18 cellular contexts compared by ENCODE assay signal in genomic region chr13:113745059-113745458, GRCh38. TPM values are rescaled to one million over a fixed set of nuclear protein-coding genes. Genes with fewer than 3 reads are reported as not detected.
DNase-seq lines count a peak whose midpoint lies in the region; ATAC-seq and TF ChIP-seq lines count a peak whose summit lies in the region.
"Had no signal": no experiment of that assay in that cellular context is flagged by ENCODE, and none has a peak within 500 bp of the region (broad histone marks: within the 10 kb centered on the region; RNA-seq: fewer than 3 reads in every experiment).

No MANE protein-coding gene starts in this region.

- no peaks in the 10 kb centered on the region for H3K36me3 ChIP-seq in heart left ventricle
- H3K36me3 ChIP-seq in BLaER1 treated with 17β-estradiol and CSF1 and Interleukin-3, amounts not matched to agents 10 nM and 100 nM: no peaks in the 10 kb centered on the region

- no peak overlapping the region for H3K27ac ChIP-seq in heart left ventricle
- no peak overlapping the region for H3K27ac ChIP-seq in BLaER1 treated with 17β-estradiol and CSF1 and Interleukin-3, amounts not matched to agents 10 nM and 100 nM

- peaks cover 10% of the 10 kb centered on the region for H3K27me3 Mint-ChIP-seq in glutamatergic neuron (ENCODE audit: unreplicated experiment)

- H3K9me3 Mint-ChIP-seq in glutamatergic neuron (ENCODE audit: unreplicated experiment): peaks cover 8% of the 10 kb centered on the region
- H3K9me3 Mint-ChIP-seq: CD14-positive monocyte; CD4-positive, alpha-beta T cell; CD8-positive, alpha-beta memory T cell; GM23338; H9; HFFc6 had no signal

- peak overlapping the region; percentile 18 for H3K4me3 Mint-ChIP-seq in glutamatergic neuron (ENCODE audit: unreplicated experiment)
- H3K4me3 Mint-ChIP-seq: CD4-positive, alpha-beta T cell; CD8-positive, alpha-beta memory T cell; GM23338; H9; HFFc6 had no signal

- H3K4me1 Mint-ChIP-seq in glutamatergic neuron (ENCODE audit: low read depth, unreplicated experiment): peaks cover 15% of the 10 kb centered on the region

- ATAC-seq in Right ventricle myocardium inferior (no peak), heart left ventricle (no peak), GM21423 (IDR thresholded peaks at IDR 0.05; ENCODE audit: unreplicated experiment) (no peak)
- ATAC-seq: GM12878, GM23338 had no signal

- H3K27me3 ChIP-seq in heart left ventricle: peaks cover 0 to 7% (median 0%) of the 10 kb centered on the region in 9 donors
- H3K27me3 ChIP-seq in BLaER1 treated with 17β-estradiol and CSF1 and Interleukin-3, amounts not matched to agents 10 nM and 100 nM: peaks cover 7 to 58% (median 24%) of the 10 kb centered on the region in 11 experiments; a peak in 21 of 22 replicates

- peak; percentile 27 for DNase-seq in Right ventricle myocardium inferior (ENCODE audit: missing footprints)
- no peak for DNase-seq in heart left ventricle
- no peak for DNase-seq in glutamatergic neuron
- DNase-seq in posterior vena cava (ENCODE audit: low spot score): peak; percentile 50
- no peak for DNase-seq in anterior cingulate cortex (lab: John Stamatoyannopoulos, UW)
- DNase-seq in NCI-H2227 treated with DMSO at 0.1 percent for 48 hours (lab: John Stamatoyannopoulos, UW): no peak
- DNase-seq: CD4-positive, alpha-beta T cell; DMS 273 treated with DMSO at 0.1 percent for 48 hours; EL; GDM1; H9; HFFc6 had no signal

- no peak overlapping the region for H3K4me3 ChIP-seq in heart left ventricle
- H3K4me3 ChIP-seq in BLaER1 treated with 17β-estradiol and CSF1 and Interleukin-3, amounts not matched to agents 10 nM and 100 nM: no peak overlapping the region
- H3K4me3 ChIP-seq: GM12878, GM23338 had no signal

- H3K27ac Mint-ChIP-seq in glutamatergic neuron (ENCODE audit: unreplicated experiment): peak overlapping the region; percentile 13
- H3K27ac Mint-ChIP-seq: CD4-positive, alpha-beta T cell; CD8-positive, alpha-beta memory T cell; GM23338; H9; HFFc6 had no signal

- 92 to 98% (median 95%) methylated on average over 9 of the region's 9 CpGs for WGBS in heart left ventricle, 4 donors

- TF ChIP-seq POLR2A in heart left ventricle (IDR thresholded peaks at IDR 0.05): no peak

- no peaks in the 10 kb centered on the region for H3K9me3 ChIP-seq in heart left ventricle
- no peaks in the 10 kb centered on the region for H3K9me3 ChIP-seq in BLaER1 treated with 17β-estradiol and CSF1 and Interleukin-3, amounts not matched to agents 10 nM and 100 nM (replicated peaks in 1 of 11)

- peak overlapping the region in 6 of 11 experiments; percentile 76 to 97 (median 92); a peak in 8 of 22 replicates for H3K4me2 ChIP-seq in BLaER1 treated with 17β-estradiol and CSF1 and Interleukin-3, amounts not matched to agents 10 nM and 100 nM
- H3K4me2 ChIP-seq: GM23338 had no signal

- peaks cover 0 to 68% (median 24%) of the 10 kb centered on the region in 11 experiments; a peak in 18 of 22 replicates for H4K20me1 ChIP-seq in BLaER1 treated with 17β-estradiol and CSF1 and Interleukin-3, amounts not matched to agents 10 nM and 100 nM

- peaks cover 0 to 17% (median 0%) of the 10 kb centered on the region in 12 donors for H3K4me1 ChIP-seq in heart left ventricle
- peaks cover 45 to 61% (median 48%) of the 10 kb centered on the region in 10 experiments for H3K4me1 ChIP-seq in BLaER1 treated with 17β-estradiol and CSF1 and Interleukin-3, amounts not matched to agents 10 nM and 100 nM

- no peaks in the 10 kb centered on the region for H3K36me3 Mint-ChIP-seq in glutamatergic neuron (ENCODE audit: unreplicated experiment)
- H3K36me3 Mint-ChIP-seq: CD14-positive monocyte; CD8-positive, alpha-beta memory T cell had no signal

- H3K9ac ChIP-seq in BLaER1 treated with 17β-estradiol and CSF1 and Interleukin-3, amounts not matched to agents 10 nM and 100 nM: no peak overlapping the region

- no peak for TF ChIP-seq CTCF in heart left ventricle (IDR thresholded peaks at IDR 0.05)
- TF ChIP-seq CTCF in glutamatergic neuron (IDR thresholded peaks at IDR 0.05; ENCODE audit: partially characterized antibody, unreplicated experiment): no peak

- intact Hi-C loops in Right ventricle myocardium inferior (cut with DNase I) (no loop called here), heart left ventricle (cut with DNase I) (no loop called here), posterior vena cava (cut with DNase I) (no loop called here)

RNA-seq across cellular contexts. Expression of gene TMEM255B, which starts 14.0 kb away (rescaled TPM):
- total RNA-seq in Right ventricle myocardium inferior (9.8 TPM), heart left ventricle (10 to 100 TPM in 1 of 9 donors, 1 to 10 TPM in 8; 1.4 to 20.3 (median 4.4) TPM), glutamatergic neuron (ENCODE audit: unreplicated experiment) (13.8 TPM), posterior vena cava (10 to 100 TPM; 20.2 to 22.9 TPM)
- 1 to 10 TPM; 4.2 to 6.0 TPM for polyA plus RNA-seq in heart left ventricle
- polyA plus RNA-seq: CD8-positive, alpha-beta memory T cell had no signal

Comparison
In these comparisons a context has a peak if more than half of its experiments do, and no peak if none do; other contexts are left out.
1. DNase-seq: peak in Right ventricle myocardium inferior (single experiment) and posterior vena cava (single experiment); none in heart left ventricle (0 of 5), glutamatergic neuron (single experiment), anterior cingulate cortex (0 of 58) and NCI-H2227 treated with DMSO at 0.1 percent for 48 hours (single experiment).